ENCODE assay signal across 8 cellular contexts in the genomic region with DNA sequence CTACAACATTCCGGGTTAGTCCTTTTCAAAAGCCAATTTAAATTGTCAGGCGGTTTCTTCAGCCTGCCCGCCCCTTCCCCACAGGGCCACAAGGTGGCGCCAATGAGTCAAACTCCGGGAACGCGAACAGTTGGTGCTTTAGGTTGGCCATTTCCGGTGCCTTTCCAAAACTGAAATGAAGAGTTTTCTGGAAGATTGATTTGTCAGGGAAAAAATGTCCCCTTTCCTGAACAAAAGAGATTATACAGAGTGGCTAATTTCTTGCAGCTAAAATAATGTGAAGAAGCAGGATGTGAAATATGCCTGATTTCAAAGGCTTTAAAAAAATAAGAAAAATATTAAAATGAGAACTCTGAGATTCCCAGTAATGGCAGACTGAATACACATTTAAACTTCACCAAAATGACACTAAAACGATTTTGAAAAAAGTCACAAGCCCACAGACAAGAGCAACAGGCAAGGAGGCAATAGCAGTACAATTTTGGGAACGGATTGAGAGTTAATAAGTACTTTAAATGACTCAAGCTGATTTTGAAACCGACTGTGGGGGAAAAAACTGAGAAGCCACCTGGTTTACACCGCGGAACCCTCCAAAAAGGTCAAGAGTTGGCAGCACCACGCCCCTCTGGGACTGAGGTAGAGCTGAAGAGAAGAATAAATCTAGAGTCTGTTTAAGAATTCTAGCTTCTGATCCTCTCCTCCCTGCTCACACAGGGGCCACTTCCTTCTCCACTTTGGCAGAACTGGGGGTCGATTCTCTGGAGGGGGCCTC. TPM values are rescaled to one million over a fixed set of nuclear protein-coding genes. Genes with fewer than 3 reads are reported as not detected.
DNase-seq lines count a peak whose midpoint lies in the region; ATAC-seq and TF ChIP-seq lines count a peak whose summit lies in the region.

No MANE protein-coding gene starts in this region.

- H3K4me3 Mint-ChIP-seq in activated T-helper 2 cell treated with anti-CD3 and anti-CD28 coated beads, Interferon-gamma antibody, Interleukin-2, Interleukin-4, amounts not matched to agents 10 μg/mL and 5 μg/mL and 100 μg/mL, durations not matched to agents 14 hours and 24 hours and 36 hours (ENCODE audit: low read depth), result no peak overlapping the region
- H3K4me3 Mint-ChIP-seq in type B pancreatic cell, result no peak overlapping the region

- no peak overlapping the region for H3K27ac ChIP-seq in RWPE1
- no peak overlapping the region for H3K27ac ChIP-seq in parathyroid adenoma

- TF ChIP-seq CTCF in RWPE1 (conservative IDR thresholded peaks at IDR 0.05; ENCODE audit: low read depth) (peak; percentile 100), parathyroid adenoma (IDR thresholded peaks at IDR 0.05) (peak; percentile 91), type B pancreatic cell (conservative IDR thresholded peaks at IDR 0.05) (peak; percentile 99)

- CTCF ChIA-PET in RWPE1 (lab: Yijun Ruan, JAX), result interaction anchor here (0.5 to 3.0 kb wide), 17 partner anchors 9 to 1442 kb away, joined by 3 to 38 read pairs (median 3); no protein-coding TSS in a partner anchor

- no peak overlapping the region for H2AFZ ChIP-seq in parathyroid adenoma

- H3K36me3 ChIP-seq in parathyroid adenoma (ENCODE audit: control insufficient read depth, insufficient read depth, low read length), result no peaks in the 10 kb centered on the region

- POLR2A ChIA-PET in RWPE1 (lab: Yijun Ruan, JAX; ENCODE audit: low non-redundant PET), result no interaction called here

- no peaks in the 10 kb centered on the region for H3K36me3 Mint-ChIP-seq in activated T-helper 2 cell treated with anti-CD3 and anti-CD28 coated beads, Interferon-gamma antibody, Interleukin-2, Interleukin-4, amounts not matched to agents 10 μg/mL and 5 μg/mL and 100 μg/mL, durations not matched to agents 14 hours and 24 hours and 36 hours (ENCODE audit: low read depth)
- peaks cover 7% of the 10 kb centered on the region for H3K36me3 Mint-ChIP-seq in type B pancreatic cell

- H3K79me2 ChIP-seq in parathyroid adenoma, result peaks cover 2% of the 10 kb centered on the region

- H3K4me1 Mint-ChIP-seq in activated T-helper 2 cell treated with anti-CD3 and anti-CD28 coated beads, Interferon-gamma antibody, Interleukin-2, Interleukin-4, amounts not matched to agents 10 μg/mL and 5 μg/mL and 100 μg/mL, durations not matched to agents 14 hours and 24 hours and 36 hours (ENCODE audit: low read depth), result peaks cover 12% of the 10 kb centered on the region
- H3K4me1 Mint-ChIP-seq in type B pancreatic cell (ENCODE audit: unreplicated experiment), result peaks cover 20% of the 10 kb centered on the region

- DNase-seq in Caki2 (ENCODE audit: low read depth) (peak; percentile 44), RWPE1 (ENCODE audit: low spot score) (peak; percentile 92), foreskin melanocyte (peak; percentile 61), type B pancreatic cell (ENCODE audit: extremely low spot score, unreplicated experiment) (peak; percentile 81)
- DNase-seq in activated T-helper 2 cell treated with anti-CD3 and anti-CD28 coated beads, Interferon-gamma antibody, Interleukin-2, Interleukin-4, amounts not matched to agents 10 μg/mL and 5 μg/mL and 100 μg/mL, durations not matched to agents 14 hours and 24 hours and 36 hours (ENCODE audit: low spot score), result peak; percentile 62

- H3K9ac ChIP-seq in parathyroid adenoma, result no peak overlapping the region

- H3K4me2 ChIP-seq in parathyroid adenoma (ENCODE audit: low read length), result no peak overlapping the region

- intact Hi-C loops in activated T-helper 2 cell treated with anti-CD3 and anti-CD28 coated beads, Interferon-gamma antibody, Interleukin-2, Interleukin-4, amounts not matched to agents 10 μg/mL and 5 μg/mL and 100 μg/mL, durations not matched to agents 14 hours and 24 hours and 36 hours (cut with micrococcal nuclease), result loop anchor here (1.0 kb wide), 1 partner anchor 58 kb away; no protein-coding TSS in a partner anchor

- no peak overlapping the region for H3K27ac Mint-ChIP-seq in activated T-helper 2 cell treated with anti-CD3 and anti-CD28 coated beads, Interferon-gamma antibody, Interleukin-2, Interleukin-4, amounts not matched to agents 10 μg/mL and 5 μg/mL and 100 μg/mL, durations not matched to agents 14 hours and 24 hours and 36 hours
- no peak overlapping the region for H3K27ac Mint-ChIP-seq in type B pancreatic cell

- H3K27me3 Mint-ChIP-seq in activated T-helper 2 cell treated with anti-CD3 and anti-CD28 coated beads, Interferon-gamma antibody, Interleukin-2, Interleukin-4, amounts not matched to agents 10 μg/mL and 5 μg/mL and 100 μg/mL, durations not matched to agents 14 hours and 24 hours and 36 hours (ENCODE audit: low read depth), result no peaks in the 10 kb centered on the region
- no peaks in the 10 kb centered on the region for H3K27me3 Mint-ChIP-seq in type B pancreatic cell

- peak; percentile 96 for ATAC-seq in GM21447 (IDR thresholded peaks at IDR 0.05; ENCODE audit: unreplicated experiment)

- H3K4me3 ChIP-seq in parathyroid adenoma (ENCODE audit: low read depth, low read length), result no peak overlapping the region

- 0 out of 2 replicates have a peak, but pooled peaks have one; percentile 14 for TF ChIP-seq EP300 in Ishikawa (IDR thresholded peaks at IDR 0.05; ENCODE audit: borderline replicate concordance)

- H3K9me3 ChIP-seq in parathyroid adenoma (ENCODE audit: control insufficient read depth, low read length), result no peaks in the 10 kb centered on the region

- no peaks in the 10 kb centered on the region for H3K27me3 ChIP-seq in parathyroid adenoma (ENCODE audit: control insufficient read depth, insufficient read depth, low read length)

- H3K4me1 ChIP-seq in parathyroid adenoma, result no peaks in the 10 kb centered on the region

- in situ Hi-C loops in Caki2 (cut with HindIII; ENCODE audit: low pct_unique_long_range_greater_than_20kb, low sequenced_read_pairs), result no loop called here

- peak; percentile 90 for TF ChIP-seq RAD21 in Ishikawa (IDR thresholded peaks at IDR 0.05; ENCODE audit: low read depth)

- no peaks in the 10 kb centered on the region for H3K9me3 Mint-ChIP-seq in activated T-helper 2 cell treated with anti-CD3 and anti-CD28 coated beads, Interferon-gamma antibody, Interleukin-2, Interleukin-4, amounts not matched to agents 10 μg/mL and 5 μg/mL and 100 μg/mL, durations not matched to agents 14 hours and 24 hours and 36 hours
- H3K9me3 Mint-ChIP-seq in type B pancreatic cell, result peaks cover 5% of the 10 kb centered on the region

TF ChIP-seq in Ishikawa, 13 proteins besides CTCF, POLR2A, EP300 and RAD21:
- TF ChIP-seq TEAD4 (IDR thresholded peaks at IDR 0.05) (no peak), TAF1 (IDR thresholded peaks at IDR 0.05; ENCODE audit: low read depth) (no peak), CREB1 (IDR thresholded peaks at IDR 0.05; ENCODE audit: low read depth) (no peak), FOXM1 (IDR thresholded peaks at IDR 0.05; ENCODE audit: borderline replicate concordance, low read depth) (no peak), ZBTB7A (IDR thresholded peaks at IDR 0.05; ENCODE audit: low read depth) (no peak), TCF12 (IDR thresholded peaks at IDR 0.05; ENCODE audit: low read depth) (0 out of 2 replicates have a peak, but pooled peaks have one; percentile 10), EGR1 (IDR thresholded peaks at IDR 0.05) (no peak), NFIC (IDR thresholded peaks at IDR 0.05) (no peak), CEBPB (IDR thresholded peaks at IDR 0.05) (no peak), YY1 (IDR thresholded peaks at IDR 0.05; ENCODE audit: low read depth) (peak; percentile 16; the same call in 1 of the 2 replicates)
- TF ChIP-seq, protein P1, sequence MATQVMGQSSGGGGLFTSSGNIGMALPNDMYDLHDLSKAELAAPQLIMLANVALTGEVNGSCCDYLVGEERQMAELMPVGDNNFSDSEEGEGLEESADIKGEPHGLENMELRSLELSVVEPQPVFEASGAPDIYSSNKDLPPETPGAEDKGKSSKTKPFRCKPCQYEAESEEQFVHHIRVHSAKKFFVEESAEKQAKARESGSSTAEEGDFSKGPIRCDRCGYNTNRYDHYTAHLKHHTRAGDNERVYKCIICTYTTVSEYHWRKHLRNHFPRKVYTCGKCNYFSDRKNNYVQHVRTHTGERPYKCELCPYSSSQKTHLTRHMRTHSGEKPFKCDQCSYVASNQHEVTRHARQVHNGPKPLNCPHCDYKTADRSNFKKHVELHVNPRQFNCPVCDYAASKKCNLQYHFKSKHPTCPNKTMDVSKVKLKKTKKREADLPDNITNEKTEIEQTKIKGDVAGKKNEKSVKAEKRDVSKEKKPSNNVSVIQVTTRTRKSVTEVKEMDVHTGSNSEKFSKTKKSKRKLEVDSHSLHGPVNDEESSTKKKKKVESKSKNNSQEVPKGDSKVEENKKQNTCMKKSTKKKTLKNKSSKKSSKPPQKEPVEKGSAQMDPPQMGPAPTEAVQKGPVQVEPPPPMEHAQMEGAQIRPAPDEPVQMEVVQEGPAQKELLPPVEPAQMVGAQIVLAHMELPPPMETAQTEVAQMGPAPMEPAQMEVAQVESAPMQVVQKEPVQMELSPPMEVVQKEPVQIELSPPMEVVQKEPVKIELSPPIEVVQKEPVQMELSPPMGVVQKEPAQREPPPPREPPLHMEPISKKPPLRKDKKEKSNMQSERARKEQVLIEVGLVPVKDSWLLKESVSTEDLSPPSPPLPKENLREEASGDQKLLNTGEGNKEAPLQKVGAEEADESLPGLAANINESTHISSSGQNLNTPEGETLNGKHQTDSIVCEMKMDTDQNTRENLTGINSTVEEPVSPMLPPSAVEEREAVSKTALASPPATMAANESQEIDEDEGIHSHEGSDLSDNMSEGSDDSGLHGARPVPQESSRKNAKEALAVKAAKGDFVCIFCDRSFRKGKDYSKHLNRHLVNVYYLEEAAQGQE (IDR thresholded peaks at IDR 0.05; ENCODE audit: low read depth), result no peak
- TF ChIP-seq, protein P2, sequence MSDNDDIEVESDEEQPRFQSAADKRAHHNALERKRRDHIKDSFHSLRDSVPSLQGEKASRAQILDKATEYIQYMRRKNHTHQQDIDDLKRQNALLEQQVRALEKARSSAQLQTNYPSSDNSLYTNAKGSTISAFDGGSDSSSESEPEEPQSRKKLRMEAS (IDR thresholded peaks at IDR 0.05), result no peak

RNA-seq across cellular contexts. Expression of a gene that starts 45.7 kb away (rescaled TPM):
- not detected in 2 replicates for total RNA-seq in Caki2 (2014; rRNA removed; shearing (Covaris generic); ENCODE audit: low replicate concordance)
- not detected in 2 replicates for total RNA-seq in activated T-helper 2 cell treated with anti-CD3 and anti-CD28 coated beads, Interferon-gamma antibody, Interleukin-2, Interleukin-4, amounts not matched to agents 10 μg/mL and 5 μg/mL and 100 μg/mL, durations not matched to agents 14 hours and 24 hours and 36 hours
- total RNA-seq in type B pancreatic cell (ENCODE audit: low replicate concordance), result 0.14 TPM in 1 of 2 replicates, not detected in the other
